ENCODE assay signal across 11 cellular contexts in genomic region chr2:142878061-142878741, GRCh38. TPM values are rescaled to one million over a fixed set of nuclear protein-coding genes. Genes with fewer than 3 reads are reported as not detected.
DNase-seq lines count a peak whose midpoint lies in the region; ATAC-seq and TF ChIP-seq lines count a peak whose summit lies in the region.
"Had no signal": no experiment of that assay in that cellular context is flagged by ENCODE, and none has a peak within 500 bp of the region (broad histone marks: within the 10 kb centered on the region; RNA-seq: fewer than 3 reads in every experiment).

No MANE protein-coding gene starts in this region.

- peaks cover 5% of the 10 kb centered on the region for H3K4me1 Mint-ChIP-seq in stimulated activated naive CD8-positive, alpha-beta T cell treated with anti-CD3 and anti-CD28 coated beads, Interleukin-15, Interleukin-2, amounts not matched to agents 100 ng/mL and 50 ng/mL, for 24 hours (ENCODE audit: low read depth)
- H3K4me1 Mint-ChIP-seq in T-helper 2 cell treated with Interferon-gamma antibody and Interleukin-4, amounts not matched to agents 5 μg/mL and 100 μg/mL, for 36 hours (ENCODE audit: low read depth), result no peaks in the 10 kb centered on the region
- H3K4me1 Mint-ChIP-seq: activated naive CD4-positive, alpha-beta T cell treated with anti-CD3 and anti-CD28 coated beads, Interleukin-2, amount 50 U/mL, for 24 hours had no signal

- TF ChIP-seq CTCF in epithelial cell of proximal tubule (conservative IDR thresholded peaks at IDR 0.05; ENCODE audit: low read depth, low read length), result no peak

- H3K36me3 Mint-ChIP-seq in stimulated activated naive CD8-positive, alpha-beta T cell treated with anti-CD3 and anti-CD28 coated beads, Interleukin-15, Interleukin-2, amounts not matched to agents 100 ng/mL and 50 ng/mL, for 24 hours (ENCODE audit: low read depth), result no peaks in the 10 kb centered on the region
- no peaks in the 10 kb centered on the region for H3K36me3 Mint-ChIP-seq in T-helper 2 cell treated with Interferon-gamma antibody and Interleukin-4, amounts not matched to agents 5 μg/mL and 100 μg/mL, for 36 hours (ENCODE audit: low read depth)
- H3K36me3 Mint-ChIP-seq: activated naive CD4-positive, alpha-beta T cell treated with anti-CD3 and anti-CD28 coated beads, Interleukin-2, amount 50 U/mL, for 24 hours had no signal

- H3K27me3 Mint-ChIP-seq in stimulated activated naive CD8-positive, alpha-beta T cell treated with anti-CD3 and anti-CD28 coated beads, Interleukin-15, Interleukin-2, amounts not matched to agents 100 ng/mL and 50 ng/mL, for 24 hours, result no peaks in the 10 kb centered on the region
- H3K27me3 Mint-ChIP-seq in T-helper 2 cell treated with Interferon-gamma antibody and Interleukin-4, amounts not matched to agents 5 μg/mL and 100 μg/mL, for 36 hours (ENCODE audit: low read depth), result no peaks in the 10 kb centered on the region

- peak overlapping the region; percentile 44 for H3K4me3 ChIP-seq in epithelial cell of proximal tubule (ENCODE audit: low read depth, low read length)

- no peak overlapping the region for H3K27ac Mint-ChIP-seq in stimulated activated naive CD8-positive, alpha-beta T cell treated with anti-CD3 and anti-CD28 coated beads, Interleukin-15, Interleukin-2, amounts not matched to agents 100 ng/mL and 50 ng/mL, for 24 hours
- no peak overlapping the region for H3K27ac Mint-ChIP-seq in T-helper 2 cell treated with Interferon-gamma antibody and Interleukin-4, amounts not matched to agents 5 μg/mL and 100 μg/mL, for 36 hours
- H3K27ac Mint-ChIP-seq: activated naive CD4-positive, alpha-beta T cell treated with anti-CD3 and anti-CD28 coated beads, Interleukin-2, amount 50 U/mL, for 24 hours; HFFc6 had no signal

- H3K9me3 Mint-ChIP-seq in stimulated activated naive CD8-positive, alpha-beta T cell treated with anti-CD3 and anti-CD28 coated beads, Interleukin-15, Interleukin-2, amounts not matched to agents 100 ng/mL and 50 ng/mL, for 24 hours, result no peaks in the 10 kb centered on the region
- H3K9me3 Mint-ChIP-seq in T-helper 2 cell treated with Interferon-gamma antibody and Interleukin-4, amounts not matched to agents 5 μg/mL and 100 μg/mL, for 36 hours, result no peaks in the 10 kb centered on the region
- H3K9me3 Mint-ChIP-seq: HFFc6 had no signal

- no peak for DNase-seq in stimulated activated naive CD8-positive, alpha-beta T cell treated with anti-CD3 and anti-CD28 coated beads, Interleukin-15, Interleukin-2, amounts not matched to agents 100 U/mL and 50 U/mL, for 24 hours
- DNase-seq in epithelial cell of proximal tubule (ENCODE audit: low read depth), result no peak
- DNase-seq in D341Med (ENCODE audit: low spot score), result no peak
- no peak for DNase-seq in stimulated activated naive CD4-positive, alpha-beta T cell treated with Interleukin-2 at 50 U/mL for 16 hours (lab: John Stamatoyannopoulos, UW)
- DNase-seq in T-helper 2 cell treated with Interferon-gamma antibody and Interleukin-4, amounts not matched to agents 5 μg/mL and 100 μg/mL, for 36 hours (ENCODE audit: low spot score), result no peak
- DNase-seq in central memory CD4-positive, alpha-beta T cell, result no peak
- DNase-seq: HFFc6 had no signal

- no peak for ATAC-seq in stimulated activated naive CD8-positive, alpha-beta T cell treated with anti-CD3 and anti-CD28 coated beads, Interleukin-15, Interleukin-2, amounts not matched to agents 100 U/mL and 50 U/mL, for 24 hours
- peak; percentile 41 for ATAC-seq in HG03159 (IDR thresholded peaks at IDR 0.05; ENCODE audit: unreplicated experiment)
- ATAC-seq: PC-3 had no signal

- H3K4me3 Mint-ChIP-seq in stimulated activated naive CD8-positive, alpha-beta T cell treated with anti-CD3 and anti-CD28 coated beads, Interleukin-15, Interleukin-2, amounts not matched to agents 100 ng/mL and 50 ng/mL, for 24 hours, result peak overlapping the region; percentile 47
- H3K4me3 Mint-ChIP-seq in T-helper 2 cell treated with Interferon-gamma antibody and Interleukin-4, amounts not matched to agents 5 μg/mL and 100 μg/mL, for 36 hours, result no peak overlapping the region
- H3K4me3 Mint-ChIP-seq: activated naive CD4-positive, alpha-beta T cell treated with anti-CD3 and anti-CD28 coated beads, Interleukin-2, amount 50 U/mL, for 24 hours; HFFc6 had no signal

RNA-seq across cellular contexts. Expression of gene KYNU, which starts 0.7 kb away (rescaled TPM):
- 1.3 and 2.0 TPM in 2 replicates for total RNA-seq in epithelial cell of proximal tubule
